In the genomic region with DNA sequence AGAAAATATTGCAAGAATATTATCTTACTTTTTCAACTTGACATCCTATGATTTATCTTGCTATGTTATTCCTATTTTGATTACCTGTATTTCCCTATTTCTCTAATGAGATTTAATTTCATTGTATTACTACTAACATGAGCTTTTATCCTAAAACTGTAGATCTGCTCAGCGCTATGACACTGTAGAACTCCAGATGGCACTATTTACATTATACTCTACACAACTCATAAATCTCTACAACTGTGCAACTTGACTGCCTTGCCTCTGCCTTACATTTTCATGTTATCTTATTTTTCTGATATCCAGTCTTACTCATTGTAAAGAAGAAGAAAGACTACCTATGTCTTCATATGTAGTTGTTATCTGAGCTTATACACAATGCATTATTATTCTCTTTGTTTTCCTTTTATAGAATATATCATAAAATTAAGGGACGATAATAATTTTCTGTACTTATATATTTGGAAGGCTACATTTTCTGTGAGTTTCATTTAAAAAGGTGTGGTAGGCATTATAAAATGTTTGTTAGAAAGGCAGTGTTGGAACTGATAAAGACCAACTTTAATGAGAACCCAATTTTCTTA, we compare ENCODE assay signal across 8 cellular contexts. TPM values are rescaled to one million over a fixed set of nuclear protein-coding genes. Genes with fewer than 3 reads are reported as not detected.
DNase-seq lines count a peak whose midpoint lies in the region; ATAC-seq, FAIRE-seq and TF ChIP-seq lines count a peak whose summit lies in the region.

No MANE protein-coding gene starts in this region.

- H3K27ac ChIP-seq in left ventricle myocardium inferior (replicated peaks): no peak overlapping the region
- H3K27ac ChIP-seq in right atrium auricular region: no peak overlapping the region

- H3K27me3 ChIP-seq in left ventricle myocardium inferior (ENCODE audit: low read depth) (no peaks in the 10 kb centered on the region), right atrium auricular region (no peaks in the 10 kb centered on the region)

- H3K9me3 ChIP-seq in left ventricle myocardium inferior (replicated peaks) (no peaks in the 10 kb centered on the region), right atrium auricular region (no peaks in the 10 kb centered on the region)

- H3K36me3 ChIP-seq in left ventricle myocardium inferior: peaks cover 39% of the 10 kb centered on the region
- no peaks in the 10 kb centered on the region for H3K36me3 ChIP-seq in right atrium auricular region

- TF ChIP-seq CTCF in left ventricle myocardium inferior (IDR thresholded peaks at IDR 0.05; ENCODE audit: borderline replicate concordance) (peak; percentile 40), right atrium auricular region (IDR thresholded peaks at IDR 0.05) (peak in 1 of 2 donors; percentile 48)

- no peak for DNase-seq in left ventricle myocardium inferior
- no peak for DNase-seq in right atrium auricular region (ENCODE audit: low spot score)
- peak; percentile 8 for DNase-seq in HuH-7.5 (ENCODE audit: low spot score)
- DNase-seq in SK-MEL-5 (ENCODE audit: low read depth, low spot score): peak; percentile 54
- no peak for DNase-seq in frontal cortex (ENCODE audit: low spot score in 2 of 2)
- no peak for DNase-seq in activated naive CD4-positive, alpha-beta T cell treated with Interleukin-2 at 50 U/mL for 16 hours
- DNase-seq in activated naive CD4-positive, alpha-beta T cell (lab: John Stamatoyannopoulos, UW): no peak

- in situ Hi-C loops in SK-MEL-5 (cut with HindIII; ENCODE audit: low pct_unique_long_range_greater_than_20kb, low sequenced_read_pairs): no loop called here

- FAIRE-seq in frontal cortex (lab: Jason Lieb, UNC): peak; percentile 3

- no peak for ATAC-seq in HG02884 (IDR thresholded peaks at IDR 0.05; ENCODE audit: unreplicated experiment)

- intact Hi-C loops in left ventricle myocardium inferior (cut with micrococcal nuclease): no loop called here

- H3K4me3 ChIP-seq in left ventricle myocardium inferior (no peak overlapping the region), right atrium auricular region (no peak overlapping the region)

- H3K4me1 ChIP-seq in left ventricle myocardium inferior: peaks cover 26% of the 10 kb centered on the region
- H3K4me1 ChIP-seq in right atrium auricular region: no peaks in the 10 kb centered on the region

RNA-seq across cellular contexts. Expression of a gene that starts 24.1 kb away (rescaled TPM):
- 20.6 TPM for total RNA-seq in left ventricle myocardium inferior
- total RNA-seq in right atrium auricular region: 10 to 100 TPM in 1 of 2 donors, 1 to 10 TPM in 1; 8.1 to 15.4 TPM
- 64.9 and 71.1 TPM in 2 replicates for total RNA-seq in SK-MEL-5 (2014; rRNA removed; shearing (Covaris generic))
- 47.0 and 48.8 TPM in 2 replicates for polyA plus RNA-seq in SK-MEL-5 (2015; cell fraction: cytosol; rRNA removed)
- 41.7 and 50.3 TPM in 2 replicates for polyA plus RNA-seq in SK-MEL-5 (2015; cell fraction: nucleus; rRNA removed)
- 4.1 TPM for total RNA-seq in frontal cortex

RNA-seq across cellular contexts. Expression of a gene that starts 24.2 kb away (rescaled TPM):
- 0.33 TPM for total RNA-seq in left ventricle myocardium inferior
- total RNA-seq in right atrium auricular region: 1 to 10 TPM in 1 of 2 donors, under 1 TPM in 1; 0.28 to 2.2 TPM
- total RNA-seq in SK-MEL-5 (2014; rRNA removed; shearing (Covaris generic)): 20.9 and 24.2 TPM in 2 replicates
- 12.2 and 12.5 TPM in 2 replicates for polyA plus RNA-seq in SK-MEL-5 (2015; cell fraction: cytosol; rRNA removed)
- 48.9 and 58.4 TPM in 2 replicates for polyA plus RNA-seq in SK-MEL-5 (2015; cell fraction: nucleus; rRNA removed)
- 6.5 TPM for total RNA-seq in frontal cortex

RNA-seq across cellular contexts. Expression of a gene that starts 34.0 kb away (rescaled TPM):
- total RNA-seq in left ventricle myocardium inferior: 37.2 TPM
- 10 to 100 TPM; 44.1 to 52.6 TPM for total RNA-seq in right atrium auricular region
- 57.3 and 57.6 TPM in 2 replicates for total RNA-seq in SK-MEL-5 (2014; rRNA removed; shearing (Covaris generic))
- 30.4 and 35.5 TPM in 2 replicates for polyA plus RNA-seq in SK-MEL-5 (2015; cell fraction: cytosol; rRNA removed)
- 14.2 and 29.5 TPM in 2 replicates for polyA plus RNA-seq in SK-MEL-5 (2015; cell fraction: nucleus; rRNA removed)
- total RNA-seq in frontal cortex: 49.3 TPM

Comparison
In these comparisons a context has a peak if more than half of its experiments do, and no peak if none do; other contexts are left out.
1. DNase-seq: peak in HuH-7.5 (single experiment) and SK-MEL-5 (single experiment); none in left ventricle myocardium inferior (single experiment), right atrium auricular region (single experiment), frontal cortex (0 of 2), activated naive CD4-positive, alpha-beta T cell treated with Interleukin-2 at 50 U/mL for 16 hours (single experiment) and activated naive CD4-positive, alpha-beta T cell (0 of 4).